30 cellular contexts compared by ENCODE assay signal in genomic region chr18:31701752-31702151, GRCh38. TPM values are rescaled to one million over a fixed set of nuclear protein-coding genes. Genes with fewer than 3 reads are reported as not detected.
"Had no signal": no experiment of that assay in that cellular context is flagged by ENCODE, and none has a peak within 500 bp of the region (broad histone marks: within the 10 kb centered on the region; RNA-seq: fewer than 3 reads in every experiment).

No MANE protein-coding gene starts in this region.

- H3K9me3 ChIP-seq: colonic mucosa, psoas muscle, thoracic aorta, upper lobe of left lung had no signal

- H3K27me3 ChIP-seq: colonic mucosa, esophagus muscularis mucosa, foreskin keratinocyte, sigmoid colon, spleen, tibial nerve, upper lobe of left lung had no signal

- DNase-seq: colonic mucosa; effector CD8-positive, alpha-beta T cell; endodermal cell; foreskin keratinocyte; hypothalamus; immature natural killer cell; natural killer cell; posterior cingulate gyrus; psoas muscle; right cardiac atrium; sigmoid colon; spleen; stimulated activated CD4-positive, alpha-beta T cell treated with anti-CD3 and anti-CD28 coated beads, Interleukin-4, amount 100 ng/mL, for 4 hours; stimulated activated naive CD8-positive, alpha-beta T cell treated with anti-CD3 and anti-CD28 coated beads, Interleukin-15, Interleukin-2, amounts not matched to agents 100 U/mL and 50 U/mL, for 24 hours; upper lobe of left lung had no signal

- H3K4me3 ChIP-seq: colonic mucosa, esophagus muscularis mucosa, lung, psoas muscle, sigmoid colon, spleen, thoracic aorta, tibial nerve, upper lobe of left lung had no signal

- H3K36me3 ChIP-seq: colonic mucosa, esophagus muscularis mucosa, sigmoid colon, spleen, thoracic aorta, tibial nerve, upper lobe of left lung had no signal

- H3K4me1 ChIP-seq: colonic mucosa, esophagus muscularis mucosa, foreskin keratinocyte, psoas muscle, sigmoid colon, spleen, tibial nerve, upper lobe of left lung had no signal

- FAIRE-seq: endothelial cell of umbilical vein, keratinocyte, urothelium cell line had no signal

- ATAC-seq: foreskin keratinocyte; left lobe of liver; psoas muscle; right cardiac atrium; stimulated activated memory B cell treated with anti-CD40 and anti-IgM and Interleukin-4, amounts not matched to agents 10 μg/mL and 1 μg/mL and 100 μg/mL, for 72 hours; stimulated activated naive CD8-positive, alpha-beta T cell treated with anti-CD3 and anti-CD28 coated beads, Interleukin-15, Interleukin-2, amounts not matched to agents 100 U/mL and 50 U/mL, for 24 hours had no signal

- H3K27ac ChIP-seq: colonic mucosa, esophagus muscularis mucosa, foreskin keratinocyte, psoas muscle, sigmoid colon, spleen, thoracic aorta, tibial nerve, upper lobe of left lung had no signal

RNA-seq across cellular contexts. Expression of gene SLC25A52, which starts 58.9 kb away (rescaled TPM):
- total RNA-seq: colonic mucosa, endothelial cell of umbilical vein, epithelial cell of proximal tubule, fibroblast of lung, foreskin keratinocyte, left lobe of liver, omental fat pad, psoas muscle, sigmoid colon, skeletal muscle tissue, thoracic aorta, tibial nerve, upper lobe of left lung had no signal
- polyA plus RNA-seq: foreskin keratinocyte, immature natural killer cell, keratinocyte, liver, neural cell, sigmoid colon had no signal
